ENCODE assay signal across 1 cellular context in the genomic region with DNA sequence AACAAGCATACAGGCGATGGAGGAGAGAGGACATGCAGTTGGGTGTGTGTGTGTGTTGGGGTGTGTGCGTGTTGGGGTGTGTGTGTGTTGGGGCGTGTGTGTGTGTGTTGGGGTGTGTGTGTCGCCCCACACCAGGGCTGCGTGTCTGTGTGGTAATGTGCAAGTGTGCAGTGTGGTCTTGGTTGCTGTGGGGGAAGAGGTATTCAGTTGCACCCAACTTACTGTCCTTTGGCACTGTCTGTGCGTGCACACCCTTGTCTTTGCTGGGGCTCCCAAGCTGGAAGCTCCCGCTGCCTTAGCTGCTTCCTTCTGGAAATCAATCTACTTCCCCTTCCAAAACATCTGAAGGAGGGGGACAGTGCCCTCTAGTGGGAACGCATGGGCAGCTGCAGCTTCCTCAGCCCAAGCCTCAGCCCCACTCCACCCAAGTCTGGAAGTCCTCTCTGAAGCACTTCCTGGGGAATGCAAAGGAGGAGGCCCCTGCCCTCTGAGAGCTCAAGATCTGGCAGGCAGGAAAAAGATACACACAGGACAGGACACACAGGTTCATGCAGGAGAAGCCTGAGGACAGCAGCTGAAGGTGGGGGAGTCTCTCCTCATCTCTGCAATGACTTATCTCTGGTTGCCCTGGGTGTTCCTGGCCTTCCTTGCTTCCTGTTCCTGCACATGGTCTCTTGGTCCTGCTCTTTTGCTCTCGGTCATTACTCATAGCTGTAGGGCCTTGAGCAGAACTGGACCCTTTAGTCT.
TF ChIP-seq lines count a peak whose summit lies in the region.

No MANE protein-coding gene starts in this region.

TF ChIP-seq in HepG2, 621 proteins besides CTCF, POLR2A, EP300 and RAD21 (continued from another document and continues in another):
- TF ChIP-seq, protein P1, sequence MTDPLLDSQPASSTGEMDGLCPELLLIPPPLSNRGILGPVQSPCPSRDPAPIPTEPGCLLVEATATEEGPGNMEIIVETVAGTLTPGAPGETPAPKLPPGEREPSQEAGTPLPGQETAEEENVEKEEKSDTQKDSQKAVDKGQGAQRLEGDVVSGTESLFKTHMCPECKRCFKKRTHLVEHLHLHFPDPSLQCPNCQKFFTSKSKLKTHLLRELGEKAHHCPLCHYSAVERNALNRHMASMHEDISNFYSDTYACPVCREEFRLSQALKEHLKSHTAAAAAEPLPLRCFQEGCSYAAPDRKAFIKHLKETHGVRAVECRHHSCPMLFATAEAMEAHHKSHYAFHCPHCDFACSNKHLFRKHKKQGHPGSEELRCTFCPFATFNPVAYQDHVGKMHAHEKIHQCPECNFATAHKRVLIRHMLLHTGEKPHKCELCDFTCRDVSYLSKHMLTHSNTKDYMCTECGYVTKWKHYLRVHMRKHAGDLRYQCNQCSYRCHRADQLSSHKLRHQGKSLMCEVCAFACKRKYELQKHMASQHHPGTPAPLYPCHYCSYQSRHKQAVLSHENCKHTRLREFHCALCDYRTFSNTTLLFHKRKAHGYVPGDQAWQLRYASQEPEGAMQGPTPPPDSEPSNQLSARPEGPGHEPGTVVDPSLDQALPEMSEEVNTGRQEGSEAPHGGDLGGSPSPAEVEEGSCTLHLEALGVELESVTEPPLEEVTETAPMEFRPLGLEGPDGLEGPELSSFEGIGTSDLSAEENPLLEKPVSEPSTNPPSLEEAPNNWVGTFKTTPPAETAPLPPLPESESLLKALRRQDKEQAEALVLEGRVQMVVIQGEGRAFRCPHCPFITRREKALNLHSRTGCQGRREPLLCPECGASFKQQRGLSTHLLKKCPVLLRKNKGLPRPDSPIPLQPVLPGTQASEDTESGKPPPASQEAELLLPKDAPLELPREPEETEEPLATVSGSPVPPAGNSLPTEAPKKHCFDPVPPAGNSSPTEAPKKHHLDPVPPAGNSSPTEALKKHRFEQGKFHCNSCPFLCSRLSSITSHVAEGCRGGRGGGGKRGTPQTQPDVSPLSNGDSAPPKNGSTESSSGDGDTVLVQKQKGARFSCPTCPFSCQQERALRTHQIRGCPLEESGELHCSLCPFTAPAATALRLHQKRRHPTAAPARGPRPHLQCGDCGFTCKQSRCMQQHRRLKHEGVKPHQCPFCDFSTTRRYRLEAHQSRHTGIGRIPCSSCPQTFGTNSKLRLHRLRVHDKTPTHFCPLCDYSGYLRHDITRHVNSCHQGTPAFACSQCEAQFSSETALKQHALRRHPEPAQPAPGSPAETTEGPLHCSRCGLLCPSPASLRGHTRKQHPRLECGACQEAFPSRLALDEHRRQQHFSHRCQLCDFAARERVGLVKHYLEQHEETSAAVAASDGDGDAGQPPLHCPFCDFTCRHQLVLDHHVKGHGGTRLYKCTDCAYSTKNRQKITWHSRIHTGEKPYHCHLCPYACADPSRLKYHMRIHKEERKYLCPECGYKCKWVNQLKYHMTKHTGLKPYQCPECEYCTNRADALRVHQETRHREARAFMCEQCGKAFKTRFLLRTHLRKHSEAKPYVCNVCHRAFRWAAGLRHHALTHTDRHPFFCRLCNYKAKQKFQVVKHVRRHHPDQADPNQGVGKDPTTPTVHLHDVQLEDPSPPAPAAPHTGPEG (CRISPR knock-in tag; IDR thresholded peaks at IDR 0.05) = no peak
- TF ChIP-seq ZNF34 (CRISPR knock-in tag; IDR thresholded peaks at IDR 0.05; ENCODE audit: borderline replicate concordance) (no peak), ZNF501 (CRISPR knock-in tag; IDR thresholded peaks at IDR 0.05) (no peak), ZNF24 (IDR thresholded peaks at IDR 0.05) (no peak), MYC (CRISPR knock-in tag; IDR thresholded peaks at IDR 0.05; ENCODE audit: borderline replicate concordance) (no peak), HMGXB4 (CRISPR knock-in tag; IDR thresholded peaks at IDR 0.05; ENCODE audit: borderline replicate concordance in 1 of 2, low read depth in 1 of 2) (peak; percentile 18 to 56; a peak in 1 of 4 replicates), ZNF841 (CRISPR knock-in tag; IDR thresholded peaks at IDR 0.05; ENCODE audit: borderline replicate concordance) (no peak), GTF3A (CRISPR knock-in tag; conservative IDR thresholded peaks at IDR 0.05) (no peak), IRX3 (CRISPR knock-in tag; IDR thresholded peaks at IDR 0.05; ENCODE audit: borderline replicate concordance, low read depth) (no peak), KDM2A (CRISPR knock-in tag; IDR thresholded peaks at IDR 0.05; ENCODE audit: borderline replicate concordance, low read depth) (0 out of 2 replicates have a peak, but pooled peaks have one; percentile 28), RELA (CRISPR knock-in tag; IDR thresholded peaks at IDR 0.05) (no peak), PCBP1 (IDR thresholded peaks at IDR 0.05; ENCODE audit: borderline replicate concordance, low read depth, low read length) (no peak), ZNF766 (CRISPR knock-in tag; IDR thresholded peaks at IDR 0.05; ENCODE audit: borderline replicate concordance) (no peak), MLX (CRISPR knock-in tag; IDR thresholded peaks at IDR 0.05) (no peak), ZKSCAN5 (CRISPR knock-in tag; IDR thresholded peaks at IDR 0.05) (no peak), NFE2L1 (CRISPR knock-in tag; IDR thresholded peaks at IDR 0.05; ENCODE audit: borderline replicate concordance) (no peak), ERF (CRISPR knock-in tag; IDR thresholded peaks at IDR 0.05) (no peak), HCFC1 (IDR thresholded peaks at IDR 0.05; ENCODE audit: low read depth, low read length) (no peak), MEIS1 (CRISPR knock-in tag; IDR thresholded peaks at IDR 0.05; ENCODE audit: borderline replicate concordance) (no peak), CHD4 (IDR thresholded peaks at IDR 0.05; ENCODE audit: borderline replicate concordance, low read length) (no peak), ZNF558 (CRISPR knock-in tag; IDR thresholded peaks at IDR 0.05; ENCODE audit: borderline replicate concordance) (no peak), ZNF749 (CRISPR knock-in tag; IDR thresholded peaks at IDR 0.05; ENCODE audit: borderline replicate concordance) (no peak), MAF1 (CRISPR knock-in tag; IDR thresholded peaks at IDR 0.05; ENCODE audit: borderline replicate concordance) (no peak), ZFP90 (CRISPR knock-in tag; IDR thresholded peaks at IDR 0.05; ENCODE audit: borderline replicate concordance) (no peak), ZNF557 (CRISPR knock-in tag; IDR thresholded peaks at IDR 0.05) (no peak), PBX2 (CRISPR knock-in tag; IDR thresholded peaks at IDR 0.05) (no peak), ZNF101 (CRISPR knock-in tag; IDR thresholded peaks at IDR 0.05; ENCODE audit: borderline replicate concordance, low read depth) (no peak), NR2C2 (CRISPR knock-in tag; IDR thresholded peaks at IDR 0.05; ENCODE audit: borderline replicate concordance) (no peak), ZNF549 (CRISPR knock-in tag; IDR thresholded peaks at IDR 0.05) (no peak), MED1 (CRISPR knock-in tag; IDR thresholded peaks at IDR 0.05) (no peak), TEAD2 (CRISPR knock-in tag; IDR thresholded peaks at IDR 0.05) (no peak), NFKBIZ (CRISPR knock-in tag; IDR thresholded peaks at IDR 0.05) (no peak), FOSL1 (CRISPR knock-in tag; IDR thresholded peaks at IDR 0.05; ENCODE audit: borderline replicate concordance) (no peak), GABPA (IDR thresholded peaks at IDR 0.05; ENCODE audit: low read depth, low read length) (no peak), GABPA (CRISPR knock-in tag; IDR thresholded peaks at IDR 0.05; ENCODE audit: low read depth) (0 out of 2 replicates have a peak, but pooled peaks have one; percentile 37), PHB2 (IDR thresholded peaks at IDR 0.05; ENCODE audit: partially characterized antibody) (no peak), MTA1 (CRISPR knock-in tag; IDR thresholded peaks at IDR 0.05; ENCODE audit: borderline replicate concordance) (no peak), KLF9 (CRISPR knock-in tag; IDR thresholded peaks at IDR 0.05; ENCODE audit: low read depth) (no peak), ZNF713 (CRISPR knock-in tag; IDR thresholded peaks at IDR 0.05) (no peak), E2F1 (CRISPR knock-in tag; IDR thresholded peaks at IDR 0.05) (no peak), STAG1 (CRISPR knock-in tag; IDR thresholded peaks at IDR 0.05) (peak; percentile 88), YEATS2 (CRISPR knock-in tag; IDR thresholded peaks at IDR 0.05; ENCODE audit: borderline replicate concordance) (no peak), ATF7 (IDR thresholded peaks at IDR 0.05) (no peak), ATF7 (CRISPR knock-in tag; IDR thresholded peaks at IDR 0.05) (no peak)
- TF ChIP-seq, protein P2, sequence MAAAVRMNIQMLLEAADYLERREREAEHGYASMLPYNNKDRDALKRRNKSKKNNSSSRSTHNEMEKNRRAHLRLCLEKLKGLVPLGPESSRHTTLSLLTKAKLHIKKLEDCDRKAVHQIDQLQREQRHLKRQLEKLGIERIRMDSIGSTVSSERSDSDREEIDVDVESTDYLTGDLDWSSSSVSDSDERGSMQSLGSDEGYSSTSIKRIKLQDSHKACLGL (CRISPR knock-in tag; IDR thresholded peaks at IDR 0.05) = no peak
- TF ChIP-seq, protein P3, sequence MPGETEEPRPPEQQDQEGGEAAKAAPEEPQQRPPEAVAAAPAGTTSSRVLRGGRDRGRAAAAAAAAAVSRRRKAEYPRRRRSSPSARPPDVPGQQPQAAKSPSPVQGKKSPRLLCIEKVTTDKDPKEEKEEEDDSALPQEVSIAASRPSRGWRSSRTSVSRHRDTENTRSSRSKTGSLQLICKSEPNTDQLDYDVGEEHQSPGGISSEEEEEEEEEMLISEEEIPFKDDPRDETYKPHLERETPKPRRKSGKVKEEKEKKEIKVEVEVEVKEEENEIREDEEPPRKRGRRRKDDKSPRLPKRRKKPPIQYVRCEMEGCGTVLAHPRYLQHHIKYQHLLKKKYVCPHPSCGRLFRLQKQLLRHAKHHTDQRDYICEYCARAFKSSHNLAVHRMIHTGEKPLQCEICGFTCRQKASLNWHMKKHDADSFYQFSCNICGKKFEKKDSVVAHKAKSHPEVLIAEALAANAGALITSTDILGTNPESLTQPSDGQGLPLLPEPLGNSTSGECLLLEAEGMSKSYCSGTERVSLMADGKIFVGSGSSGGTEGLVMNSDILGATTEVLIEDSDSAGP (CRISPR knock-in tag; IDR thresholded peaks at IDR 0.05; ENCODE audit: borderline replicate concordance) = no peak; the same call in 1 of the 2 replicates
- TF ChIP-seq, protein P4, sequence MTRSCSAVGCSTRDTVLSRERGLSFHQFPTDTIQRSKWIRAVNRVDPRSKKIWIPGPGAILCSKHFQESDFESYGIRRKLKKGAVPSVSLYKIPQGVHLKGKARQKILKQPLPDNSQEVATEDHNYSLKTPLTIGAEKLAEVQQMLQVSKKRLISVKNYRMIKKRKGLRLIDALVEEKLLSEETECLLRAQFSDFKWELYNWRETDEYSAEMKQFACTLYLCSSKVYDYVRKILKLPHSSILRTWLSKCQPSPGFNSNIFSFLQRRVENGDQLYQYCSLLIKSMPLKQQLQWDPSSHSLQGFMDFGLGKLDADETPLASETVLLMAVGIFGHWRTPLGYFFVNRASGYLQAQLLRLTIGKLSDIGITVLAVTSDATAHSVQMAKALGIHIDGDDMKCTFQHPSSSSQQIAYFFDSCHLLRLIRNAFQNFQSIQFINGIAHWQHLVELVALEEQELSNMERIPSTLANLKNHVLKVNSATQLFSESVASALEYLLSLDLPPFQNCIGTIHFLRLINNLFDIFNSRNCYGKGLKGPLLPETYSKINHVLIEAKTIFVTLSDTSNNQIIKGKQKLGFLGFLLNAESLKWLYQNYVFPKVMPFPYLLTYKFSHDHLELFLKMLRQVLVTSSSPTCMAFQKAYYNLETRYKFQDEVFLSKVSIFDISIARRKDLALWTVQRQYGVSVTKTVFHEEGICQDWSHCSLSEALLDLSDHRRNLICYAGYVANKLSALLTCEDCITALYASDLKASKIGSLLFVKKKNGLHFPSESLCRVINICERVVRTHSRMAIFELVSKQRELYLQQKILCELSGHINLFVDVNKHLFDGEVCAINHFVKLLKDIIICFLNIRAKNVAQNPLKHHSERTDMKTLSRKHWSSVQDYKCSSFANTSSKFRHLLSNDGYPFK (CRISPR knock-in tag; IDR thresholded peaks at IDR 0.05; ENCODE audit: borderline replicate concordance) = 0 out of 2 replicates have a peak, but pooled peaks have one; percentile 23
- TF ChIP-seq, protein P5, sequence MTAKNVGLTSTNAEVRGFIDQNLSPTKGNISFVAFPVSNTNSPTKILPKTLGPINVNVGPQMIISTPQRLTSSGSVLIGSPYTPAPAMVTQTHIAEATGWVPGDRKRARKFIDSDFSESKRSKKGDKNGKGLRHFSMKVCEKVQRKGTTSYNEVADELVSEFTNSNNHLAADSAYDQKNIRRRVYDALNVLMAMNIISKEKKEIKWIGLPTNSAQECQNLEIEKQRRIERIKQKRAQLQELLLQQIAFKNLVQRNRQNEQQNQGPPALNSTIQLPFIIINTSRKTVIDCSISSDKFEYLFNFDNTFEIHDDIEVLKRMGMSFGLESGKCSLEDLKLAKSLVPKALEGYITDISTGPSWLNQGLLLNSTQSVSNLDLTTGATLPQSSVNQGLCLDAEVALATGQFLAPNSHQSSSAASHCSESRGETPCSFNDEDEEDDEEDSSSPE (CRISPR knock-in tag; IDR thresholded peaks at IDR 0.05) = no peak
